ENCODE assay signal across 8 cellular contexts in the genomic region with DNA sequence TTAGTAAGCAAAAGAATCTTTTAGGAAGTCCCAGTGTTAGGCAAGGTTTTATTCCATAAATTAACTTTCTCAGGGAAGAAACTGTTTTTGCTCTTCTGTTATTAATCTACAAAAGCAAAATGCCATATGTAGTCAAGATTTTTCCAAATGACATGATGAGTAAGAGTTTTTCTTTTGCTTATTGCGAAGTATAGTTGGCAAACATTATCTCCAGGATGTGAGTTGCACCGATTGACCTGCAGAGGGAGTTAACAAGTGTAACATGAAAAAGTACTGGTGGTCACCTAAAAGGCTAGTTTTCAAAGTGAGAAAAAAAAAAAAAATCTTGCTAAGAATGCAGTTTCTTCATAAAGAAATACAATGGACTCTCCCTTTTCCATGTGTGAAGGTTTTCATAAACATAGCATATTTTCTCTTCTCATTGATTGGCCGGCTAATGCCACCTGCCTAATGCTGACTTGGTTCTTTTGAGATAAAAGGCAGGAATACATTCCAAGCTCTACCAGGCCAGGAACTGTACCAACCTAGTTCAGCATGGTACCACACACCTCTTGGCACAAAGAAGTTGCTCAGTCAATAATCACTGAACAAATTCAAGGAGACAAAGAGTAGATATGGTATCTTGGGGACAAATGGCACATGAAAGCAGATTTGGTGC.
DNase-seq lines count a peak whose midpoint lies in the region; ATAC-seq, FAIRE-seq and TF ChIP-seq lines count a peak whose summit lies in the region.

No MANE protein-coding gene starts in this region.

- TF ChIP-seq CTCF in sigmoid colon (IDR thresholded peaks at IDR 0.05), result peak in 3 of 4 experiments; percentile 35 to 43 (median 39)

- FAIRE-seq in G401.6 (lab: Jason Lieb, UNC), result peak; percentile 82

- 46 to 55% methylated on average over 3 of the region's 3 CpGs for WGBS in sigmoid colon, 2 donors

- H3K27ac ChIP-seq in sigmoid colon, result peak overlapping the region in 3 of 4 donors; percentile 29 to 39 (median 37)

- H3K9me3 Mint-ChIP-seq in activated T-cell treated with anti-CD3 and anti-CD28 coated beads, Interleukin-2, amount 50 U/mL, for 4 hours, result no peaks in the 10 kb centered on the region

- peaks cover 0 to 4% (median 0%) of the 10 kb centered on the region in 4 donors for H3K4me1 ChIP-seq in sigmoid colon

- H3K9me3 ChIP-seq in sigmoid colon, result no peaks in the 10 kb centered on the region

- TF ChIP-seq POLR2A in sigmoid colon (IDR thresholded peaks at IDR 0.05), result no peak

- H3K27me3 Mint-ChIP-seq in activated T-cell treated with anti-CD3 and anti-CD28 coated beads, Interleukin-2, amount 50 U/mL, for 4 hours (ENCODE audit: low read depth), result peaks cover 14% of the 10 kb centered on the region

- intact Hi-C loops in sigmoid colon (cut with DNase I), result loop anchor here (10.0 kb wide), 1 partner anchor 414 kb away; no protein-coding TSS in a partner anchor

- no peak for TF ChIP-seq EP300 in sigmoid colon (IDR thresholded peaks at IDR 0.05)

- DNase-seq in HuH-7 (ENCODE audit: low spot score) (peak; percentile 37), SW480 (ENCODE audit: low spot score) (peak; percentile 36), germinal center (ENCODE audit: low spot score) (peak; percentile 10), sigmoid colon (no peak)
- no peak for DNase-seq in activated T-cell treated with anti-CD3 and anti-CD28 coated beads, Interleukin-2, amount 50 U/mL, for 4 hours

- H3K27me3 ChIP-seq in sigmoid colon, result no peaks in the 10 kb centered on the region

- no peak overlapping the region for H3K4me3 ChIP-seq in sigmoid colon

- H3K4me1 Mint-ChIP-seq in activated T-cell treated with anti-CD3 and anti-CD28 coated beads, Interleukin-2, amount 50 U/mL, for 4 hours (ENCODE audit: low read depth), result no peaks in the 10 kb centered on the region

- no peak for ATAC-seq in activated T-cell treated with anti-CD3 and anti-CD28 coated beads, Interleukin-2, amount 50 U/mL, for 4 hours
- ATAC-seq in HG03280 (IDR thresholded peaks at IDR 0.05; ENCODE audit: unreplicated experiment) (no peak), HG02938 (IDR thresholded peaks at IDR 0.05; ENCODE audit: unreplicated experiment) (no peak)

- H3K4me3 Mint-ChIP-seq in activated T-cell treated with anti-CD3 and anti-CD28 coated beads, Interleukin-2, amount 50 U/mL, for 4 hours, result no peak overlapping the region

- H3K36me3 Mint-ChIP-seq in activated T-cell treated with anti-CD3 and anti-CD28 coated beads, Interleukin-2, amount 50 U/mL, for 4 hours (ENCODE audit: insufficient read depth), result no peaks in the 10 kb centered on the region

- no peaks in the 10 kb centered on the region for H3K36me3 ChIP-seq in sigmoid colon

Comparison
In these comparisons a context has a peak if more than half of its experiments do, and no peak if none do; other contexts are left out.
1. DNase-seq: peak in HuH-7 (single experiment), SW480 (single experiment) and germinal center (single experiment); none in sigmoid colon (single experiment) and activated T-cell treated with anti-CD3 and anti-CD28 coated beads, Interleukin-2, amount 50 U/mL, for 4 hours (single experiment).